1 cellular context compared by ENCODE assay signal in genomic region chr14:64198486-64198885, GRCh38.
TF ChIP-seq lines count a peak whose summit lies in the region.

No MANE protein-coding gene starts in this region.

TF ChIP-seq in IMR-90, 13 proteins besides CTCF, POLR2A, EP300 and RAD21 (continued from another document):
- TF ChIP-seq NFE2L2 (IDR thresholded peaks at IDR 0.05; ENCODE audit: low read depth, low read length), result no peak
- no peak for TF ChIP-seq SMC3 (IDR thresholded peaks at IDR 0.05; ENCODE audit: low read depth, low read length)
- TF ChIP-seq FOS (IDR thresholded peaks at IDR 0.05; ENCODE audit: low read depth, low read length), result no peak
- TF ChIP-seq, protein P1, sequence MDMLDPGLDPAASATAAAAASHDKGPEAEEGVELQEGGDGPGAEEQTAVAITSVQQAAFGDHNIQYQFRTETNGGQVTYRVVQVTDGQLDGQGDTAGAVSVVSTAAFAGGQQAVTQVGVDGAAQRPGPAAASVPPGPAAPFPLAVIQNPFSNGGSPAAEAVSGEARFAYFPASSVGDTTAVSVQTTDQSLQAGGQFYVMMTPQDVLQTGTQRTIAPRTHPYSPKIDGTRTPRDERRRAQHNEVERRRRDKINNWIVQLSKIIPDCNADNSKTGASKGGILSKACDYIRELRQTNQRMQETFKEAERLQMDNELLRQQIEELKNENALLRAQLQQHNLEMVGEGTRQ (IDR thresholded peaks at IDR 0.05; ENCODE audit: low read depth, low read length), result no peak
- no peak for TF ChIP-seq CHD1 (IDR thresholded peaks at IDR 0.05; ENCODE audit: low read depth, low read length)
- TF ChIP-seq CEBPB (IDR thresholded peaks at IDR 0.05; ENCODE audit: low read depth, low read length), result no peak
